In genomic region chr7:127651556-127652332, GRCh38 we compare ENCODE assay signal across 1 cellular context.
TF ChIP-seq lines count a peak whose summit lies in the region.

Gene SND1 (plus strand): TSS chr7:127652194. CDS start chr7:127652374, 180 bp downstream.

TF ChIP-seq in HepG2, 621 proteins besides CTCF, POLR2A, EP300 and RAD21 (continued from another document and continues in another):
- TF ChIP-seq EZH2 (conservative IDR thresholded peaks at IDR 0.05; ENCODE audit: low read depth, low read length) (no peak), MTF2 (CRISPR knock-in tag; IDR thresholded peaks at IDR 0.05; ENCODE audit: borderline replicate concordance) (peak; percentile 82; the same call in 1 of the 2 replicates), ERF (CRISPR knock-in tag; IDR thresholded peaks at IDR 0.05) (no peak; the same call in 1 of the 2 replicates), MAFK (conservative IDR thresholded peaks at IDR 0.05 in 1 of 2, IDR thresholded peaks at IDR 0.05 in 1 of 2; ENCODE audit: low read length in 2 of 2) (peak; percentile 70 to 89), NRL (CRISPR knock-in tag; IDR thresholded peaks at IDR 0.05; ENCODE audit: borderline replicate concordance) (no peak), ZFYVE20 (CRISPR knock-in tag; IDR thresholded peaks at IDR 0.05; ENCODE audit: borderline replicate concordance, low read depth) (no peak), SOX6 (IDR thresholded peaks at IDR 0.05) (no peak), SOX6 (CRISPR knock-in tag; IDR thresholded peaks at IDR 0.05) (peak; percentile 66; the same call in 1 of the 2 replicates), SOX5 (CRISPR knock-in tag; IDR thresholded peaks at IDR 0.05; ENCODE audit: borderline replicate concordance) (no peak), ZNF562 (CRISPR knock-in tag; IDR thresholded peaks at IDR 0.05; ENCODE audit: borderline replicate concordance) (peak; percentile 27; the same call in 1 of the 2 replicates), NFIC (IDR thresholded peaks at IDR 0.05; ENCODE audit: low read length) (no peak), POLR2G (IDR thresholded peaks at IDR 0.05; ENCODE audit: low read depth, low read length) (peak; percentile 85), SAFB2 (CRISPR knock-in tag; IDR thresholded peaks at IDR 0.05; ENCODE audit: borderline replicate concordance, low read depth) (no peak; the same call in 1 of the 2 replicates), KMT2B (CRISPR knock-in tag; IDR thresholded peaks at IDR 0.05) (peak; percentile 83), PCBP2 (optimal IDR thresholded peaks at IDR 0.05; ENCODE audit: low read depth, low read length, poor library complexity, severe bottlenecking) (no peak), STAG1 (CRISPR knock-in tag; IDR thresholded peaks at IDR 0.05) (no peak), ZNF451 (CRISPR knock-in tag; IDR thresholded peaks at IDR 0.05) (no peak), ZSCAN22 (CRISPR knock-in tag; IDR thresholded peaks at IDR 0.05) (no peak), PPARG (CRISPR knock-in tag; conservative IDR thresholded peaks at IDR 0.05) (peak; percentile 30; the same call in 1 of the 2 replicates), E2F2 (CRISPR knock-in tag; IDR thresholded peaks at IDR 0.05; ENCODE audit: borderline replicate concordance) (no peak), HBP1 (CRISPR knock-in tag; IDR thresholded peaks at IDR 0.05; ENCODE audit: low read depth) (peak; percentile 26; the same call in 1 of the 2 replicates), SMC3 (IDR thresholded peaks at IDR 0.05; ENCODE audit: low read length) (no peak), PRMT3 (CRISPR knock-in tag; IDR thresholded peaks at IDR 0.05; ENCODE audit: borderline replicate concordance, low read depth) (peak; percentile 90), ZNF234 (CRISPR knock-in tag; conservative IDR thresholded peaks at IDR 0.05) (no peak), FLYWCH1 (CRISPR knock-in tag; IDR thresholded peaks at IDR 0.05) (no peak), ZFP36L2 (CRISPR knock-in tag; IDR thresholded peaks at IDR 0.05) (0 out of 2 replicates have a peak, but pooled peaks have one; percentile 61), ZNF841 (CRISPR knock-in tag; IDR thresholded peaks at IDR 0.05; ENCODE audit: borderline replicate concordance) (peak; percentile 48; the same call in 1 of the 2 replicates), TCF12 (IDR thresholded peaks at IDR 0.05) (no peak), TCF12 (CRISPR knock-in tag; IDR thresholded peaks at IDR 0.05) (no peak), ZNF720 (CRISPR knock-in tag; IDR thresholded peaks at IDR 0.05) (no peak), ASH2L (IDR thresholded peaks at IDR 0.05; ENCODE audit: insufficient read length, low read depth, low read length) (peak; percentile 70), ZSCAN25 (CRISPR knock-in tag; IDR thresholded peaks at IDR 0.05) (peak; percentile 25; the same call in 1 of the 2 replicates), KLF13 (CRISPR knock-in tag; IDR thresholded peaks at IDR 0.05) (no peak), ZNF160 (CRISPR knock-in tag; IDR thresholded peaks at IDR 0.05) (no peak), SNAI1 (CRISPR knock-in tag; IDR thresholded peaks at IDR 0.05; ENCODE audit: borderline replicate concordance) (no peak), ZNF574 (CRISPR knock-in tag; IDR thresholded peaks at IDR 0.05) (peak; percentile 84), ZNF296 (CRISPR knock-in tag; conservative IDR thresholded peaks at IDR 0.05) (no peak), SYNCRIP (IDR thresholded peaks at IDR 0.05; ENCODE audit: insufficient read depth, low read depth, low read length) (no peak), ZNF547 (CRISPR knock-in tag; IDR thresholded peaks at IDR 0.05) (peak; percentile 70), HOXA7 (CRISPR knock-in tag; IDR thresholded peaks at IDR 0.05) (no peak), HCFC1 (IDR thresholded peaks at IDR 0.05; ENCODE audit: low read depth, low read length) (no peak), MTA3 (CRISPR knock-in tag; IDR thresholded peaks at IDR 0.05) (no peak)
- TF ChIP-seq, protein P1, sequence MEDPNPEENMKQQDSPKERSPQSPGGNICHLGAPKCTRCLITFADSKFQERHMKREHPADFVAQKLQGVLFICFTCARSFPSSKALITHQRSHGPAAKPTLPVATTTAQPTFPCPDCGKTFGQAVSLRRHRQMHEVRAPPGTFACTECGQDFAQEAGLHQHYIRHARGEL (CRISPR knock-in tag; IDR thresholded peaks at IDR 0.05), result peak; percentile 78; the same call in 1 of the 2 replicates
- TF ChIP-seq, protein P2, sequence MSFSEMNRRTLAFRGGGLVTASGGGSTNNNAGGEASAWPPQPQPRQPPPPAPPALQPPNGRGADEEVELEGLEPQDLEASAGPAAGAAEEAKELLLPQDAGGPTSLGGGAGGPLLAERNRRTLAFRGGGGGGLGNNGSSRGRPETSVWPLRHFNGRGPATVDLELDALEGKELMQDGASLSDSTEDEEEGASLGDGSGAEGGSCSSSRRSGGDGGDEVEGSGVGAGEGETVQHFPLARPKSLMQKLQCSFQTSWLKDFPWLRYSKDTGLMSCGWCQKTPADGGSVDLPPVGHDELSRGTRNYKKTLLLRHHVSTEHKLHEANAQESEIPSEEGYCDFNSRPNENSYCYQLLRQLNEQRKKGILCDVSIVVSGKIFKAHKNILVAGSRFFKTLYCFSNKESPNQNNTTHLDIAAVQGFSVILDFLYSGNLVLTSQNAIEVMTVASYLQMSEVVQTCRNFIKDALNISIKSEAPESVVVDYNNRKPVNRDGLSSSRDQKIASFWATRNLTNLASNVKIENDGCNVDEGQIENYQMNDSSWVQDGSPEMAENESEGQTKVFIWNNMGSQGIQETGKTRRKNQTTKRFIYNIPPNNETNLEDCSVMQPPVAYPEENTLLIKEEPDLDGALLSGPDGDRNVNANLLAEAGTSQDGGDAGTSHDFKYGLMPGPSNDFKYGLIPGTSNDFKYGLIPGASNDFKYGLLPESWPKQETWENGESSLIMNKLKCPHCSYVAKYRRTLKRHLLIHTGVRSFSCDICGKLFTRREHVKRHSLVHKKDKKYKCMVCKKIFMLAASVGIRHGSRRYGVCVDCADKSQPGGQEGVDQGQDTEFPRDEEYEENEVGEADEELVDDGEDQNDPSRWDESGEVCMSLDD (CRISPR knock-in tag; IDR thresholded peaks at IDR 0.05; ENCODE audit: borderline replicate concordance), result peak; percentile 62; the same call in 1 of the 2 replicates
- TF ChIP-seq, protein P3, sequence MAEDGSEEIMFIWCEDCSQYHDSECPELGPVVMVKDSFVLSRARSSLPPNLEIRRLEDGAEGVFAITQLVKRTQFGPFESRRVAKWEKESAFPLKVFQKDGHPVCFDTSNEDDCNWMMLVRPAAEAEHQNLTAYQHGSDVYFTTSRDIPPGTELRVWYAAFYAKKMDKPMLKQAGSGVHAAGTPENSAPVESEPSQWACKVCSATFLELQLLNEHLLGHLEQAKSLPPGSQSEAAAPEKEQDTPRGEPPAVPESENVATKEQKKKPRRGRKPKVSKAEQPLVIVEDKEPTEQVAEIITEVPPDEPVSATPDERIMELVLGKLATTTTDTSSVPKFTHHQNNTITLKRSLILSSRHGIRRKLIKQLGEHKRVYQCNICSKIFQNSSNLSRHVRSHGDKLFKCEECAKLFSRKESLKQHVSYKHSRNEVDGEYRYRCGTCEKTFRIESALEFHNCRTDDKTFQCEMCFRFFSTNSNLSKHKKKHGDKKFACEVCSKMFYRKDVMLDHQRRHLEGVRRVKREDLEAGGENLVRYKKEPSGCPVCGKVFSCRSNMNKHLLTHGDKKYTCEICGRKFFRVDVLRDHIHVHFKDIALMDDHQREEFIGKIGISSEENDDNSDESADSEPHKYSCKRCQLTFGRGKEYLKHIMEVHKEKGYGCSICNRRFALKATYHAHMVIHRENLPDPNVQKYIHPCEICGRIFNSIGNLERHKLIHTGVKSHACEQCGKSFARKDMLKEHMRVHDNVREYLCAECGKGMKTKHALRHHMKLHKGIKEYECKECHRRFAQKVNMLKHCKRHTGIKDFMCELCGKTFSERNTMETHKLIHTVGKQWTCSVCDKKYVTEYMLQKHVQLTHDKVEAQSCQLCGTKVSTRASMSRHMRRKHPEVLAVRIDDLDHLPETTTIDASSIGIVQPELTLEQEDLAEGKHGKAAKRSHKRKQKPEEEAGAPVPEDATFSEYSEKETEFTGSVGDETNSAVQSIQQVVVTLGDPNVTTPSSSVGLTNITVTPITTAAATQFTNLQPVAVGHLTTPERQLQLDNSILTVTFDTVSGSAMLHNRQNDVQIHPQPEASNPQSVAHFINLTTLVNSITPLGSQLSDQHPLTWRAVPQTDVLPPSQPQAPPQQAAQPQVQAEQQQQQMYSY (CRISPR knock-in tag; IDR thresholded peaks at IDR 0.05), result no peak
- TF ChIP-seq, protein P4, sequence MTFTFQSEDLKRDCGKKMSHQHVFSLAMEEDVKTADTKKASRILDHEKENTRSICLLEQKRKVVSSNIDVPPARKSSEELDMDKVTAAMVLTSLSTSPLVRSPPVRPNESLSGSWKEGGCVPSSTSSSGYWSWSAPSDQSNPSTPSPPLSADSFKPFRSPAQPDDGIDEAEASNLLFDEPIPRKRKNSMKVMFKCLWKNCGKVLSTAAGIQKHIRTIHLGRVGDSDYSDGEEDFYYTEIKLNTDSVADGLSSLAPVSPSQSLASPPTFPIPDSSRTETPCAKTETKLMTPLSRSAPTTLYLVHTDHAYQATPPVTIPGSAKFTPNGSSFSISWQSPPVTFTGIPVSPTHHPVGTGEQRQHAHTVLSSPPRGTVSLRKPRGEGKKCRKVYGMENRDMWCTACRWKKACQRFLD (CRISPR knock-in tag; IDR thresholded peaks at IDR 0.05; ENCODE audit: borderline replicate concordance), result no peak
- TF ChIP-seq, protein P5, sequence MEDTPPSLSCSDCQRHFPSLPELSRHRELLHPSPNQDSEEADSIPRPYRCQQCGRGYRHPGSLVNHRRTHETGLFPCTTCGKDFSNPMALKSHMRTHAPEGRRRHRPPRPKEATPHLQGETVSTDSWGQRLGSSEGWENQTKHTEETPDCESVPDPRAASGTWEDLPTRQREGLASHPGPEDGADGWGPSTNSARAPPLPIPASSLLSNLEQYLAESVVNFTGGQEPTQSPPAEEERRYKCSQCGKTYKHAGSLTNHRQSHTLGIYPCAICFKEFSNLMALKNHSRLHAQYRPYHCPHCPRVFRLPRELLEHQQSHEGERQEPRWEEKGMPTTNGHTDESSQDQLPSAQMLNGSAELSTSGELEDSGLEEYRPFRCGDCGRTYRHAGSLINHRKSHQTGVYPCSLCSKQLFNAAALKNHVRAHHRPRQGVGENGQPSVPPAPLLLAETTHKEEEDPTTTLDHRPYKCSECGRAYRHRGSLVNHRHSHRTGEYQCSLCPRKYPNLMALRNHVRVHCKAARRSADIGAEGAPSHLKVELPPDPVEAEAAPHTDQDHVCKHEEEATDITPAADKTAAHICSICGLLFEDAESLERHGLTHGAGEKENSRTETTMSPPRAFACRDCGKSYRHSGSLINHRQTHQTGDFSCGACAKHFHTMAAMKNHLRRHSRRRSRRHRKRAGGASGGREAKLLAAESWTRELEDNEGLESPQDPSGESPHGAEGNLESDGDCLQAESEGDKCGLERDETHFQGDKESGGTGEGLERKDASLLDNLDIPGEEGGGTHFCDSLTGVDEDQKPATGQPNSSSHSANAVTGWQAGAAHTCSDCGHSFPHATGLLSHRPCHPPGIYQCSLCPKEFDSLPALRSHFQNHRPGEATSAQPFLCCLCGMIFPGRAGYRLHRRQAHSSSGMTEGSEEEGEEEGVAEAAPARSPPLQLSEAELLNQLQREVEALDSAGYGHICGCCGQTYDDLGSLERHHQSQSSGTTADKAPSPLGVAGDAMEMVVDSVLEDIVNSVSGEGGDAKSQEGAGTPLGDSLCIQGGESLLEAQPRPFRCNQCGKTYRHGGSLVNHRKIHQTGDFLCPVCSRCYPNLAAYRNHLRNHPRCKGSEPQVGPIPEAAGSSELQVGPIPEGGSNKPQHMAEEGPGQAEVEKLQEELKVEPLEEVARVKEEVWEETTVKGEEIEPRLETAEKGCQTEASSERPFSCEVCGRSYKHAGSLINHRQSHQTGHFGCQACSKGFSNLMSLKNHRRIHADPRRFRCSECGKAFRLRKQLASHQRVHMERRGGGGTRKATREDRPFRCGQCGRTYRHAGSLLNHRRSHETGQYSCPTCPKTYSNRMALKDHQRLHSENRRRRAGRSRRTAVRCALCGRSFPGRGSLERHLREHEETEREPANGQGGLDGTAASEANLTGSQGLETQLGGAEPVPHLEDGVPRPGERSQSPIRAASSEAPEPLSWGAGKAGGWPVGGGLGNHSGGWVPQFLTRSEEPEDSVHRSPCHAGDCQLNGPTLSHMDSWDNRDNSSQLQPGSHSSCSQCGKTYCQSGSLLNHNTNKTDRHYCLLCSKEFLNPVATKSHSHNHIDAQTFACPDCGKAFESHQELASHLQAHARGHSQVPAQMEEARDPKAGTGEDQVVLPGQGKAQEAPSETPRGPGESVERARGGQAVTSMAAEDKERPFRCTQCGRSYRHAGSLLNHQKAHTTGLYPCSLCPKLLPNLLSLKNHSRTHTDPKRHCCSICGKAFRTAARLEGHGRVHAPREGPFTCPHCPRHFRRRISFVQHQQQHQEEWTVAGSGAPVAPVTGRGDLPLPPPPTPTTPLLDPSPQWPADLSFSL (CRISPR knock-in tag; IDR thresholded peaks at IDR 0.05), result no peak
